8 cellular contexts compared by ENCODE assay signal in the genomic region with DNA sequence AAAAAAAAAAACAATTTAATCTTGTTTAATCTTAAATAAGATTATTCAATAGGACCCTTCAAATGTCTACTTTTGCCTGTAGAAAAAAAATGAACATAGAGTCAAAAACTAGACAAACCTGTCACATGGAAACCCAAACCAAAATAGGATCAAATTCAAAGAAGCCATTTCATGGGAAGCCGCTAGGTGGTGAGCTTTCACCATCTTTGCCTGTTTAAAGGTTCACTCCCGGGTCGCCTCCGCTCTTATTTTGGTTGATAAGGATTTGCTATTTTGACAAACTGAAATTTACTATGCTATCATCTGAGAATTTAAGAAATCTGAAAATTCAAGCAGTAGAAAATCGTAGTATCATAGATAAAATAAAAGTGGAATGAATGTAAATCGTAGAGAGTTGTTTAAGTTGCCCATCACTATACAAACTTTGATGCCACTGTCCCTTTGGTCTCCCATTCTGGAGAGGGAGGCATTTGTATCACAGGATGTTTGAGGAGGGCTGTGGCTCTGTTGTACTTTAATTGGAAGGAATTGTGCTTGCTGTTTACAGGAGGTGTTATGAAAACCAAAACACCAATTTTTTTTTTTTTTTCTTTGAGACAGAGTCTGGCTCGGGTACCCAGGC. TPM values are rescaled to one million over a fixed set of nuclear protein-coding genes. Genes with fewer than 3 reads are reported as not detected.
A peak's percentile ranks its signal among the peaks of the same experiment; 100 is the strongest.
DNase-seq lines count a peak whose midpoint lies in the region; ATAC-seq, FAIRE-seq and TF ChIP-seq lines count a peak whose summit lies in the region.

No MANE protein-coding gene starts in this region.

- H3K4me3 Mint-ChIP-seq in memory B cell: no peak overlapping the region

- no peaks in the 10 kb centered on the region for H3K9me2 ChIP-seq in DOHH2 (replicated peaks; ENCODE audit: control insufficient read depth, low read length)

- ATAC-seq in memory B cell (ENCODE audit: low read depth): peak; percentile 46

- no peaks in the 10 kb centered on the region for H3F3A ChIP-seq in DOHH2 (ENCODE audit: control insufficient read depth, insufficient read depth)

- no peak overlapping the region for H3K27ac Mint-ChIP-seq in memory B cell

- no peaks in the 10 kb centered on the region for H3K4me1 Mint-ChIP-seq in memory B cell

- no peaks in the 10 kb centered on the region for H3K9me3 ChIP-seq in DOHH2 (ENCODE audit: control insufficient read depth, insufficient read depth, low read length)

- H3K27me3 ChIP-seq in DOHH2 (ENCODE audit: control insufficient read depth, low read length): peaks cover 3% of the 10 kb centered on the region; the same call in 1 of the 2 replicates

- H3K4me1 ChIP-seq in DOHH2 (ENCODE audit: control insufficient read depth, low read length): 0 out of 2 replicates have a peak, but pooled peaks cover 5% of the 10 kb centered on the region

- H3K27me3 Mint-ChIP-seq in memory B cell: peaks cover 5% of the 10 kb centered on the region

- H3K9me3 Mint-ChIP-seq in memory B cell: no peaks in the 10 kb centered on the region

- peak; percentile 94 for FAIRE-seq in RCC 7860 (lab: Jason Lieb, UNC)

- H3K27ac ChIP-seq in DOHH2 (ENCODE audit: low read depth, low read length): no peak overlapping the region

- H4K20me1 ChIP-seq in DOHH2 (ENCODE audit: control insufficient read depth, insufficient read depth, low read depth, low read length): no peaks in the 10 kb centered on the region

- H3K36me3 ChIP-seq in DOHH2 (ENCODE audit: control insufficient read depth, low read length): no peaks in the 10 kb centered on the region

- H3K4me2 ChIP-seq in DOHH2 (ENCODE audit: low read length): no peak overlapping the region

- H3K4me3 ChIP-seq in DOHH2 (ENCODE audit: low read length) (no peak overlapping the region), LNCaP clone FGC (ENCODE audit: low read depth, low read length) (no peak overlapping the region)

- DNase-seq in GM20000 (ENCODE audit: low spot score) (peak; percentile 63), LNCaP clone FGC (ENCODE audit: low read depth) (peak; percentile 40), RCC 7860 (ENCODE audit: low spot score) (peak; percentile 78), dermis microvascular lymphatic vessel endothelial cell (ENCODE audit: low read depth in 2 of 2) (peak; percentile 48 to 71), memory B cell (ENCODE audit: low spot score in 2 of 2) (peak; percentile 26 to 46), HPDE6-E6E7 (ENCODE audit: extremely low spot score) (no peak)
- no peak for DNase-seq in stimulated activated naive CD4-positive, alpha-beta T cell treated with Interleukin-2 at 50 U/mL for 16 hours (lab: John Stamatoyannopoulos, UW)

- TF ChIP-seq CTCF in DOHH2 (IDR thresholded peaks at IDR 0.05; ENCODE audit: low read depth, low read length, poor library complexity, severe bottlenecking): peak; percentile 76
- peak; percentile 52 for TF ChIP-seq CTCF in GM20000 (IDR thresholded peaks at IDR 0.05; ENCODE audit: extremely low read depth, missing control alignments)
- peak; percentile 81 for TF ChIP-seq CTCF in LNCaP clone FGC (IDR thresholded peaks at IDR 0.05; ENCODE audit: control insufficient read depth, extremely low read depth, insufficient read depth)

- H3K36me3 Mint-ChIP-seq in memory B cell: no peaks in the 10 kb centered on the region

- no peaks in the 10 kb centered on the region for H3K79me2 ChIP-seq in DOHH2 (ENCODE audit: control insufficient read depth, low read length)

RNA-seq across cellular contexts. Expression of a gene that starts 43.5 kb away (rescaled TPM):
- total RNA-seq in dermis microvascular lymphatic vessel endothelial cell: 0.13 TPM in 2 replicates

Comparison
In these comparisons a context has a peak if more than half of its experiments do, and no peak if none do; other contexts are left out.
1. DNase-seq: peak in GM20000 (single experiment), LNCaP clone FGC (single experiment), RCC 7860 (single experiment), dermis microvascular lymphatic vessel endothelial cell (2 of 2) and memory B cell (2 of 2); none in stimulated activated naive CD4-positive, alpha-beta T cell treated with Interleukin-2 at 50 U/mL for 16 hours (single experiment) and HPDE6-E6E7 (single experiment).
2. Peak in every context shown above with its lines, with median percentiles within 50 percentile points of each other: CTCF ChIP-seq.